10 cellular contexts compared by ENCODE assay signal in the genomic region with DNA sequence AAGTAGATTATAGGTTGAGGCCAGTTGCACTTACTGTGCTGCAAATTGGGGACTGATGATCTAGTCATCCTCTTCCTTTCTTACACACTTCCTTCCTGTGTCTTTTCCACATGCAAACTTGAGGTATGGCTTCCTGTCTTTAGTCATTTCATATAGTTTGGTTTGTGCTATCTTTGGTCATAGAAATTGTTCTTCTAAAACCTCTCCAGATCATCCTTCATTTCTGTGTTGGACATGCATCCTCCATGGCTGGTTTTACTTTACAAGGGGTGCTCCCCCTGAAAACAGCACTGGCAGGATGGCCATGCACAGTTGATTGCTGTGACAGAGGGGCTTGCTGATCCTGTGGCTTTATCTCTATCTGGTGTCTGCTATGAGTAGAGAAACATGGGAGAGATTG. TPM values are rescaled to one million over a fixed set of nuclear protein-coding genes. Genes with fewer than 3 reads are reported as not detected.
DNase-seq lines count a peak whose midpoint lies in the region; ATAC-seq, FAIRE-seq and TF ChIP-seq lines count a peak whose summit lies in the region.
"Had no signal": no experiment of that assay in that cellular context is flagged by ENCODE, and none has a peak within 500 bp of the region (broad histone marks: within the 10 kb centered on the region; RNA-seq: fewer than 3 reads in every experiment).

No MANE protein-coding gene starts in this region.

- FAIRE-seq in GM18507 (lab: Jason Lieb, UNC), result peak; percentile 86
- FAIRE-seq: HepG2 had no signal

- H3K27ac ChIP-seq in aorta (ENCODE audit: low read depth in 1 of 2, low read length in 2 of 2), result no peak overlapping the region

- TF ChIP-seq CTCF in progenitor cell of endocrine pancreas (IDR thresholded peaks at IDR 0.05; ENCODE audit: unreplicated experiment), result no peak

- peak; percentile 55 for ATAC-seq in GM21447 (IDR thresholded peaks at IDR 0.05; ENCODE audit: unreplicated experiment)
- peak; percentile 36 for ATAC-seq in HG03521 (IDR thresholded peaks at IDR 0.05; ENCODE audit: unreplicated experiment)
- no peak for ATAC-seq in SK-N-SH treated with all-trans-retinoic acid at 6 μM for 48 hours
- ATAC-seq in aorta (ENCODE audit: low FRiP score), result no peak
- ATAC-seq: HepG2 had no signal

- no peak overlapping the region for H3K4me3 ChIP-seq in aorta (ENCODE audit: low read length in 2 of 2)
- H3K4me3 ChIP-seq: lung had no signal

- DNase-seq in GM18507 (ENCODE audit: extremely low spot score, insufficient read length, low read depth) (no peak), immature natural killer cell (peak in 2 of 3 donors; percentile 10 to 18), progenitor cell of endocrine pancreas (ENCODE audit: low spot score, unreplicated experiment) (no peak), ecto neural progenitor cell (ENCODE audit: low spot score) (no peak), aorta (no peak)

- H3K36me3 ChIP-seq in aorta (ENCODE audit: control insufficient read depth in 1 of 2, insufficient read depth in 2 of 2, low read length in 1 of 2), result peaks cover 0 to 2% of the 10 kb centered on the region in 2 donors

- H3K36me3 Mint-ChIP-seq in immature natural killer cell (peaks cover 0 to 10% (median 0%) of the 10 kb centered on the region in 3 donors), progenitor cell of endocrine pancreas (ENCODE audit: insufficient read depth) (peaks cover 3% of the 10 kb centered on the region)

- peaks cover 1 to 17% (median 15%) of the 10 kb centered on the region in 3 donors for H3K27me3 Mint-ChIP-seq in immature natural killer cell (ENCODE audit: low read depth in 3 of 3)
- no peaks in the 10 kb centered on the region for H3K27me3 Mint-ChIP-seq in progenitor cell of endocrine pancreas

- H3K9me3 Mint-ChIP-seq in immature natural killer cell, result no peaks in the 10 kb centered on the region
- no peaks in the 10 kb centered on the region for H3K9me3 Mint-ChIP-seq in progenitor cell of endocrine pancreas (ENCODE audit: low read depth)

- no peaks in the 10 kb centered on the region for H3K4me1 ChIP-seq in aorta (ENCODE audit: control insufficient read depth in 1 of 2, insufficient read depth in 2 of 2, low read length in 2 of 2)

- no peak overlapping the region for H3K27ac Mint-ChIP-seq in immature natural killer cell
- no peak overlapping the region for H3K27ac Mint-ChIP-seq in progenitor cell of endocrine pancreas

- H3K4me1 Mint-ChIP-seq in immature natural killer cell, result peaks cover 0 to 13% of the 10 kb centered on the region in 2 donors
- peaks cover 12% of the 10 kb centered on the region for H3K4me1 Mint-ChIP-seq in progenitor cell of endocrine pancreas (ENCODE audit: low read depth)

- intact Hi-C loops in aorta (cut with DNase I), result no loop called here

- no peaks in the 10 kb centered on the region for H3K27me3 ChIP-seq in aorta (ENCODE audit: control insufficient read depth in 1 of 2, insufficient read depth in 2 of 2, low read length in 1 of 2)

- H3K9me3 ChIP-seq in aorta (ENCODE audit: control insufficient read depth, low read length), result no peaks in the 10 kb centered on the region

- no peak overlapping the region for H3K4me3 Mint-ChIP-seq in immature natural killer cell
- H3K4me3 Mint-ChIP-seq in progenitor cell of endocrine pancreas (ENCODE audit: low read depth), result no peak overlapping the region

TF ChIP-seq in SK-N-SH treated with all-trans-retinoic acid at 6 μM for 48 hours, 23 proteins besides CTCF, POLR2A, EP300 and RAD21:
- no peak for TF ChIP-seq ZNF8 (CRISPR knock-in tag; IDR thresholded peaks at IDR 0.05)
- TF ChIP-seq, protein P1, sequence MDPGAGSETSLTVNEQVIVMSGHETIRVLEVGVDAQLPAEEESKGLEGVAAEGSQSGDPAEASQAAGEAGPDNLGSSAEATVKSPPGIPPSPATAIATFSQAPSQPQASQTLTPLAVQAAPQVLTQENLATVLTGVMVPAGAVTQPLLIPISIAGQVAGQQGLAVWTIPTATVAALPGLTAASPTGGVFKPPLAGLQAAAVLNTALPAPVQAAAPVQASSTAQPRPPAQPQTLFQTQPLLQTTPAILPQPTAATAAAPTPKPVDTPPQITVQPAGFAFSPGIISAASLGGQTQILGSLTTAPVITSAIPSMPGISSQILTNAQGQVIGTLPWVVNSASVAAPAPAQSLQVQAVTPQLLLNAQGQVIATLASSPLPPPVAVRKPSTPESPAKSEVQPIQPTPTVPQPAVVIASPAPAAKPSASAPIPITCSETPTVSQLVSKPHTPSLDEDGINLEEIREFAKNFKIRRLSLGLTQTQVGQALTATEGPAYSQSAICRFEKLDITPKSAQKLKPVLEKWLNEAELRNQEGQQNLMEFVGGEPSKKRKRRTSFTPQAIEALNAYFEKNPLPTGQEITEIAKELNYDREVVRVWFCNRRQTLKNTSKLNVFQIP (CRISPR knock-in tag; IDR thresholded peaks at IDR 0.05; ENCODE audit: borderline replicate concordance, low read depth), result no peak
- TF ChIP-seq PPARA (CRISPR knock-in tag; IDR thresholded peaks at IDR 0.05; ENCODE audit: borderline replicate concordance), result no peak
- TF ChIP-seq ZFP30 (CRISPR knock-in tag; IDR thresholded peaks at IDR 0.05), result no peak
- no peak for TF ChIP-seq TOX (CRISPR knock-in tag; IDR thresholded peaks at IDR 0.05; ENCODE audit: borderline replicate concordance)
- TF ChIP-seq ZFP3 (CRISPR knock-in tag; IDR thresholded peaks at IDR 0.05), result no peak
- TF ChIP-seq, protein P2, sequence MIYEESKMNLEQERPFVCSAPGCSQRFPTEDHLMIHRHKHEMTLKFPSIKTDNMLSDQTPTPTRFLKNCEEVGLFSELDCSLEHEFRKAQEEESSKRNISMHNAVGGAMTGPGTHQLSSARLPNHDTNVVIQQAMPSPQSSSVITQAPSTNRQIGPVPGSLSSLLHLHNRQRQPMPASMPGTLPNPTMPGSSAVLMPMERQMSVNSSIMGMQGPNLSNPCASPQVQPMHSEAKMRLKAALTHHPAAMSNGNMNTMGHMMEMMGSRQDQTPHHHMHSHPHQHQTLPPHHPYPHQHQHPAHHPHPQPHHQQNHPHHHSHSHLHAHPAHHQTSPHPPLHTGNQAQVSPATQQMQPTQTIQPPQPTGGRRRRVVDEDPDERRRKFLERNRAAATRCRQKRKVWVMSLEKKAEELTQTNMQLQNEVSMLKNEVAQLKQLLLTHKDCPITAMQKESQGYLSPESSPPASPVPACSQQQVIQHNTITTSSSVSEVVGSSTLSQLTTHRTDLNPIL (CRISPR knock-in tag; IDR thresholded peaks at IDR 0.05; ENCODE audit: low read depth), result no peak
- no peak for TF ChIP-seq ARNTL (CRISPR knock-in tag; IDR thresholded peaks at IDR 0.05; ENCODE audit: borderline replicate concordance, low read depth)
- no peak for TF ChIP-seq OSR1 (CRISPR knock-in tag; IDR thresholded peaks at IDR 0.05)
- TF ChIP-seq, protein P3, sequence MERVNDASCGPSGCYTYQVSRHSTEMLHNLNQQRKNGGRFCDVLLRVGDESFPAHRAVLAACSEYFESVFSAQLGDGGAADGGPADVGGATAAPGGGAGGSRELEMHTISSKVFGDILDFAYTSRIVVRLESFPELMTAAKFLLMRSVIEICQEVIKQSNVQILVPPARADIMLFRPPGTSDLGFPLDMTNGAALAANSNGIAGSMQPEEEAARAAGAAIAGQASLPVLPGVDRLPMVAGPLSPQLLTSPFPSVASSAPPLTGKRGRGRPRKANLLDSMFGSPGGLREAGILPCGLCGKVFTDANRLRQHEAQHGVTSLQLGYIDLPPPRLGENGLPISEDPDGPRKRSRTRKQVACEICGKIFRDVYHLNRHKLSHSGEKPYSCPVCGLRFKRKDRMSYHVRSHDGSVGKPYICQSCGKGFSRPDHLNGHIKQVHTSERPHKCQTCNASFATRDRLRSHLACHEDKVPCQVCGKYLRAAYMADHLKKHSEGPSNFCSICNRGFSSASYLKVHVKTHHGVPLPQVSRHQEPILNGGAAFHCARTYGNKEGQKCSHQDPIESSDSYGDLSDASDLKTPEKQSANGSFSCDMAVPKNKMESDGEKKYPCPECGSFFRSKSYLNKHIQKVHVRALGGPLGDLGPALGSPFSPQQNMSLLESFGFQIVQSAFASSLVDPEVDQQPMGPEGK (CRISPR knock-in tag; IDR thresholded peaks at IDR 0.05; ENCODE audit: borderline replicate concordance), result no peak
- no peak for TF ChIP-seq ZNF70 (CRISPR knock-in tag; IDR thresholded peaks at IDR 0.05)
- TF ChIP-seq, protein P4, sequence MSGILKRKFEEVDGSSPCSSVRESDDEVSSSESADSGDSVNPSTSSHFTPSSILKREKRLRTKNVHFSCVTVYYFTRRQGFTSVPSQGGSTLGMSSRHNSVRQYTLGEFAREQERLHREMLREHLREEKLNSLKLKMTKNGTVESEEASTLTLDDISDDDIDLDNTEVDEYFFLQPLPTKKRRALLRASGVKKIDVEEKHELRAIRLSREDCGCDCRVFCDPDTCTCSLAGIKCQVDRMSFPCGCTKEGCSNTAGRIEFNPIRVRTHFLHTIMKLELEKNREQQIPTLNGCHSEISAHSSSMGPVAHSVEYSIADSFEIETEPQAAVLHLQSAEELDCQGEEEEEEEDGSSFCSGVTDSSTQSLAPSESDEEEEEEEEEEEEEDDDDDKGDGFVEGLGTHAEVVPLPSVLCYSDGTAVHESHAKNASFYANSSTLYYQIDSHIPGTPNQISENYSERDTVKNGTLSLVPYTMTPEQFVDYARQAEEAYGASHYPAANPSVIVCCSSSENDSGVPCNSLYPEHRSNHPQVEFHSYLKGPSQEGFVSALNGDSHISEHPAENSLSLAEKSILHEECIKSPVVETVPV (CRISPR knock-in tag; IDR thresholded peaks at IDR 0.05), result no peak
- TF ChIP-seq ISL1 (CRISPR knock-in tag; IDR thresholded peaks at IDR 0.05), result no peak
- no peak for TF ChIP-seq RARB (CRISPR knock-in tag; IDR thresholded peaks at IDR 0.05)

RNA-seq across cellular contexts. Expression of a gene that starts 36.5 kb away (rescaled TPM):
- polyA plus RNA-seq in immature natural killer cell, result 1 to 10 TPM; 2.2 to 7.3 (median 4.0) TPM
- 106 and 110 TPM in 2 replicates for total RNA-seq in progenitor cell of endocrine pancreas
- total RNA-seq in aorta, result 10 to 100 TPM; 36.1 to 49.7 TPM
- 1 to 10 TPM; 6.1 to 8.2 TPM for polyA plus RNA-seq in aorta

Comparison
In these comparisons a context has a peak if more than half of its experiments do, and no peak if none do; other contexts are left out.
1. DNase-seq: peak in immature natural killer cell (2 of 3); none in GM18507 (single experiment), progenitor cell of endocrine pancreas (single experiment), ecto neural progenitor cell (single experiment) and aorta (0 of 2).
2. ATAC-seq: peak in GM21447 (single experiment) and HG03521 (single experiment); none in SK-N-SH treated with all-trans-retinoic acid at 6 μM for 48 hours (single experiment) and aorta (single experiment).